ENCODE assay signal across 2 cellular contexts in genomic region chr16:89383095-89384003, GRCh38.
TF ChIP-seq lines count a peak whose summit lies in the region.

No MANE protein-coding gene starts in this region.

TF ChIP-seq in K562, 482 proteins besides CTCF, POLR2A, EP300 and RAD21 (continued from another document and continues in another):
- TF ChIP-seq CBX3 (IDR thresholded peaks at IDR 0.05; ENCODE audit: borderline replicate concordance in 1 of 2, low read length in 2 of 2) (0 out of 3 replicates have a peak, but pooled peaks of 1 of the 2 experiments have one; percentile 43), MYC (IDR thresholded peaks at IDR 0.05; ENCODE audit: low read depth, low read length) (no peak), MYC (CRISPR knock-in tag; IDR thresholded peaks at IDR 0.05; ENCODE audit: borderline replicate concordance, low read depth) (no peak), TEAD1 (CRISPR knock-in tag; IDR thresholded peaks at IDR 0.05) (no peak), NFYB (IDR thresholded peaks at IDR 0.05; ENCODE audit: extremely low read depth, insufficient read length) (no peak), TCF3 (CRISPR knock-in tag; IDR thresholded peaks at IDR 0.05) (peak; percentile 67), SMARCC2 (IDR thresholded peaks at IDR 0.05; ENCODE audit: low read depth) (no peak), PCBP2 (IDR thresholded peaks at IDR 0.05; ENCODE audit: low read depth, low read length, poor library complexity, severe bottlenecking) (no peak), MECOM (CRISPR knock-in tag; IDR thresholded peaks at IDR 0.05) (no peak), ZNF282 (CRISPR knock-in tag; IDR thresholded peaks at IDR 0.05) (no peak), HDGF (IDR thresholded peaks at IDR 0.05) (no peak), SP2 (IDR thresholded peaks at IDR 0.05; ENCODE audit: extremely low read depth, low read depth, low read length, poor library complexity, severe bottlenecking) (no peak), DIDO1 (tag; IDR thresholded peaks at IDR 0.05; ENCODE audit: low read depth) (no peak), ZKSCAN1 (IDR thresholded peaks at IDR 0.05; ENCODE audit: low read depth, low read length) (0 out of 2 replicates have a peak, but pooled peaks have one; percentile 27), HLTF (IDR thresholded peaks at IDR 0.05) (no peak), UBTF (IDR thresholded peaks at IDR 0.05; ENCODE audit: borderline replicate concordance in 1 of 2, low read depth in 2 of 2, low read length in 2 of 2) (peak in 1 of 2 experiments; percentile 68; a peak in 1 of 4 replicates), NR2F6 (CRISPR knock-in tag; IDR thresholded peaks at IDR 0.05) (no peak), RBBP5 (IDR thresholded peaks at IDR 0.05; ENCODE audit: borderline replicate concordance, insufficient read depth, low read length, poor library complexity, severe bottlenecking) (no peak), TEAD2 (tag; IDR thresholded peaks at IDR 0.05) (no peak), CBFA2T3 (IDR thresholded peaks at IDR 0.05) (peak; percentile 71), NCOA2 (IDR thresholded peaks at IDR 0.05; ENCODE audit: partially characterized antibody in 2 of 2) (no peak), CEBPB (tag; IDR thresholded peaks at IDR 0.05) (no peak), YBX1 (IDR thresholded peaks at IDR 0.05) (no peak), MTA3 (IDR thresholded peaks at IDR 0.05; ENCODE audit: borderline replicate concordance) (peak; percentile 22; the same call in 1 of the 2 replicates), MXI1 (IDR thresholded peaks at IDR 0.05; ENCODE audit: low read depth, low read length) (peak; percentile 35; the same call in 1 of the 2 replicates), SRF (CRISPR knock-in tag; IDR thresholded peaks at IDR 0.05) (peak in 1 of 2 experiments; percentile 72; a peak in 1 of 4 replicates), GTF2B (IDR thresholded peaks at IDR 0.05; ENCODE audit: extremely low read depth, insufficient read length) (no peak), IRF2 (CRISPR knock-in tag; IDR thresholded peaks at IDR 0.05) (no peak), GABPB1 (CRISPR knock-in tag; IDR thresholded peaks at IDR 0.05) (no peak), CC2D1A (IDR thresholded peaks at IDR 0.05) (no peak)
- TF ChIP-seq, protein P1, sequence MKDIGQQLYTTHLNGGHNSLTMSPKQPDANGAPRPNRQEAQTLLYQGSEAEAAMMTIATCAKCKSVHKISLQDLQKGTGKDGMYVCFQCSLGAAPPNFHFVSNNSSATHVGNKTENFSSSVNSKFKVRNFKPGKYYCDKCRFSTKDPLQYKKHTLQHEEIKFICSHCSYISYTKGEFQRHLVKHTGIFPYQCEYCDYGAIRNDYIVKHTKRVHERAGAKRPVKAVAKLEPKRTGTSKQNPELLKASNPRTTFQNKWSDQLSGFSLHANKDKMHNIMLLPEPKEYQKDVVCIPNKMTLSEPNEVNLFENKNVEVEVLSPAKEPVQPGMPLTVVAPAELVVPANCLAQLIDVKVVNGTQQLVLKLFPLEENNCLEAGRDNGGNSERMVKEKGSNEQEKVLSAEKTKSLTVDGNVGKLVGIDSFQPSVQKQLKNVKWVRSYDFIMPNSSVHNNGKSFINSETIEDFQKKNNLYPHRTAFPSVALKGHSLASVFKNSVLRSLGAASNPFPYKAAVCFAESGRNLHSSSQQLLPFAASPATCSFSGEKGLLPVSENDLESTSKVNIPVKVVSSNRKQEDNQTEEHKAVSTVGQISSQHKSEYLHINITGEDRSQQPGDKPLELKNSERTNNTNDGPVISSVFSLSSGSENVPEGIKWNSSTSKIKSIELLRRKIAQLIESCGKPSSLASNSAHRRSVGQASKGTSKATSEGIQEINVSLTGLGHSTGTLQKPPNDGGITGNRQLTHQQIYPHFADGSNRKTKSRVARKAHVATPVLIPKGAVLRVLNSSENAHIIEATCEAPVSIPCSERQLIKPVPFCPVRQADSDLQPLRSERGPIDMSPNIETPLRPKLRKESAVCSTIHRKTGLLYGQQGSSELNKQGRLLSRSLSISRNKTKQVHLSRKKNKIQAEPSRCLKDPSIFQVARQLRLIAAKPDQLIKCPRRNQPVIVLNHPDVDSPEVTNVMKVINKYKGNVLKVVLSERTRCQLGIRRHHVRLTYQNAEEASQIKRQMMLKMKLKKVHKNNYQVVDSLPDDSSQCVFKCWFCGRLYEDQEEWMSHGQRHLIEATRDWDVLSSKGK (CRISPR knock-in tag; IDR thresholded peaks at IDR 0.05): no peak
- TF ChIP-seq, protein P2, sequence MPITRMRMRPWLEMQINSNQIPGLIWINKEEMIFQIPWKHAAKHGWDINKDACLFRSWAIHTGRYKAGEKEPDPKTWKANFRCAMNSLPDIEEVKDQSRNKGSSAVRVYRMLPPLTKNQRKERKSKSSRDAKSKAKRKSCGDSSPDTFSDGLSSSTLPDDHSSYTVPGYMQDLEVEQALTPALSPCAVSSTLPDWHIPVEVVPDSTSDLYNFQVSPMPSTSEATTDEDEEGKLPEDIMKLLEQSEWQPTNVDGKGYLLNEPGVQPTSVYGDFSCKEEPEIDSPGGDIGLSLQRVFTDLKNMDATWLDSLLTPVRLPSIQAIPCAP (CRISPR knock-in tag; IDR thresholded peaks at IDR 0.05; ENCODE audit: borderline replicate concordance): no peak

TF ChIP-seq in HepG2, 621 proteins besides CTCF, POLR2A, EP300 and RAD21 (continued from another document and continues in another):
- TF ChIP-seq BORCS8-MEF2B (CRISPR knock-in tag; IDR thresholded peaks at IDR 0.05) (0 out of 2 replicates have a peak, but pooled peaks have one; percentile 56), SSRP1 (CRISPR knock-in tag; IDR thresholded peaks at IDR 0.05) (no peak), MXD4 (CRISPR knock-in tag; IDR thresholded peaks at IDR 0.05) (peak; percentile 27; the same call in 1 of the 2 replicates), SAP130 (CRISPR knock-in tag; IDR thresholded peaks at IDR 0.05; ENCODE audit: low read depth) (peak; percentile 47; the same call in 1 of the 2 replicates), HNRNPLL (IDR thresholded peaks at IDR 0.05; ENCODE audit: low read depth, low read length, poor library complexity, severe bottlenecking) (peak; percentile 34), CAMTA2 (CRISPR knock-in tag; IDR thresholded peaks at IDR 0.05; ENCODE audit: borderline replicate concordance) (no peak), HMGXB4 (CRISPR knock-in tag; IDR thresholded peaks at IDR 0.05; ENCODE audit: borderline replicate concordance in 1 of 2, low read depth in 1 of 2) (0 out of 4 replicates have a peak, but pooled peaks of 1 of the 2 experiments have one; percentile 12), ZHX1 (CRISPR knock-in tag; IDR thresholded peaks at IDR 0.05; ENCODE audit: low read depth) (0 out of 2 replicates have a peak, but pooled peaks have one; percentile 38), ZNF776 (CRISPR knock-in tag; IDR thresholded peaks at IDR 0.05) (0 out of 2 replicates have a peak, but pooled peaks have one; percentile 36), CENPT (CRISPR knock-in tag; IDR thresholded peaks at IDR 0.05; ENCODE audit: low read depth) (peak; percentile 5; the same call in 1 of the 2 replicates), ZNF572 (CRISPR knock-in tag; IDR thresholded peaks at IDR 0.05) (peak; percentile 40; the same call in 1 of the 2 replicates), ZNF292 (CRISPR knock-in tag; IDR thresholded peaks at IDR 0.05; ENCODE audit: borderline replicate concordance, low read depth) (0 out of 2 replicates have a peak, but pooled peaks have one; percentile 37), ZNF761 (CRISPR knock-in tag; conservative IDR thresholded peaks at IDR 0.05) (0 out of 2 replicates have a peak, but pooled peaks have one; percentile 50), STAG1 (CRISPR knock-in tag; IDR thresholded peaks at IDR 0.05) (0 out of 2 replicates have a peak, but pooled peaks have one; percentile 16), FOSL2 (CRISPR knock-in tag; IDR thresholded peaks at IDR 0.05) (0 out of 2 replicates have a peak, but pooled peaks have one; percentile 8), ZNF790 (CRISPR knock-in tag; IDR thresholded peaks at IDR 0.05; ENCODE audit: borderline replicate concordance) (no peak), ZNF501 (CRISPR knock-in tag; IDR thresholded peaks at IDR 0.05) (peak; percentile 22; the same call in 1 of the 2 replicates), FOXP1 (IDR thresholded peaks at IDR 0.05) (no peak), FOXP1 (CRISPR knock-in tag; IDR thresholded peaks at IDR 0.05) (0 out of 2 replicates have a peak, but pooled peaks have one; percentile 5), MAZ (IDR thresholded peaks at IDR 0.05; ENCODE audit: borderline replicate concordance, low read depth, low read length) (0 out of 2 replicates have a peak, but pooled peaks have one; percentile 19), MAZ (CRISPR knock-in tag; IDR thresholded peaks at IDR 0.05; ENCODE audit: low read depth) (no peak), ZFX (CRISPR knock-in tag; IDR thresholded peaks at IDR 0.05; ENCODE audit: low read depth) (0 out of 2 replicates have a peak, but pooled peaks have one; percentile 17), ZNF687 (CRISPR knock-in tag; IDR thresholded peaks at IDR 0.05) (peak; percentile 61), ZFY (CRISPR knock-in tag; IDR thresholded peaks at IDR 0.05) (peak; percentile 28; the same call in 1 of the 2 replicates), SRY (CRISPR knock-in tag; IDR thresholded peaks at IDR 0.05) (0 out of 2 replicates have a peak, but pooled peaks have one; percentile 24)
- TF ChIP-seq, protein P3, sequence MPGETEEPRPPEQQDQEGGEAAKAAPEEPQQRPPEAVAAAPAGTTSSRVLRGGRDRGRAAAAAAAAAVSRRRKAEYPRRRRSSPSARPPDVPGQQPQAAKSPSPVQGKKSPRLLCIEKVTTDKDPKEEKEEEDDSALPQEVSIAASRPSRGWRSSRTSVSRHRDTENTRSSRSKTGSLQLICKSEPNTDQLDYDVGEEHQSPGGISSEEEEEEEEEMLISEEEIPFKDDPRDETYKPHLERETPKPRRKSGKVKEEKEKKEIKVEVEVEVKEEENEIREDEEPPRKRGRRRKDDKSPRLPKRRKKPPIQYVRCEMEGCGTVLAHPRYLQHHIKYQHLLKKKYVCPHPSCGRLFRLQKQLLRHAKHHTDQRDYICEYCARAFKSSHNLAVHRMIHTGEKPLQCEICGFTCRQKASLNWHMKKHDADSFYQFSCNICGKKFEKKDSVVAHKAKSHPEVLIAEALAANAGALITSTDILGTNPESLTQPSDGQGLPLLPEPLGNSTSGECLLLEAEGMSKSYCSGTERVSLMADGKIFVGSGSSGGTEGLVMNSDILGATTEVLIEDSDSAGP (CRISPR knock-in tag; IDR thresholded peaks at IDR 0.05; ENCODE audit: borderline replicate concordance): peak; percentile 30; the same call in 1 of the 2 replicates
- TF ChIP-seq, protein P4, sequence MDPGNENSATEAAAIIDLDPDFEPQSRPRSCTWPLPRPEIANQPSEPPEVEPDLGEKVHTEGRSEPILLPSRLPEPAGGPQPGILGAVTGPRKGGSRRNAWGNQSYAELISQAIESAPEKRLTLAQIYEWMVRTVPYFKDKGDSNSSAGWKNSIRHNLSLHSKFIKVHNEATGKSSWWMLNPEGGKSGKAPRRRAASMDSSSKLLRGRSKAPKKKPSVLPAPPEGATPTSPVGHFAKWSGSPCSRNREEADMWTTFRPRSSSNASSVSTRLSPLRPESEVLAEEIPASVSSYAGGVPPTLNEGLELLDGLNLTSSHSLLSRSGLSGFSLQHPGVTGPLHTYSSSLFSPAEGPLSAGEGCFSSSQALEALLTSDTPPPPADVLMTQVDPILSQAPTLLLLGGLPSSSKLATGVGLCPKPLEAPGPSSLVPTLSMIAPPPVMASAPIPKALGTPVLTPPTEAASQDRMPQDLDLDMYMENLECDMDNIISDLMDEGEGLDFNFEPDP (CRISPR knock-in tag; conservative IDR thresholded peaks at IDR 0.05): 0 out of 2 replicates have a peak, but pooled peaks have one; percentile 64
